Comparison of ENCODE assay signal across 19 cellular contexts in genomic region chr2:105732955-105733607, GRCh38. TPM values are rescaled to one million over a fixed set of nuclear protein-coding genes. Genes with fewer than 3 reads are reported as not detected.
DNase-seq lines count a peak whose midpoint lies in the region; ATAC-seq and TF ChIP-seq lines count a peak whose summit lies in the region.
"Had no signal": no experiment of that assay in that cellular context is flagged by ENCODE, and none has a peak within 500 bp of the region (broad histone marks: within the 10 kb centered on the region; RNA-seq: fewer than 3 reads in every experiment).

No MANE protein-coding gene starts in this region.

- no peak for TF ChIP-seq POLR2A in heart left ventricle (IDR thresholded peaks at IDR 0.05)

- no peaks in the 10 kb centered on the region for H3K27me3 Mint-ChIP-seq in T-helper 17 cell
- H3K27me3 Mint-ChIP-seq: stimulated activated naive CD8-positive, alpha-beta T cell treated with anti-CD3 and anti-CD28 coated beads, Interleukin-15, Interleukin-2, amounts not matched to agents 100 ng/mL and 50 ng/mL, for 24 hours had no signal

- 0 out of 2 replicates have a peak, but pooled peaks have one; percentile 27 for TF ChIP-seq CTCF in OCI-LY7 (conservative IDR thresholded peaks at IDR 0.05; ENCODE audit: low read length)
- no peak for TF ChIP-seq CTCF in heart left ventricle (IDR thresholded peaks at IDR 0.05)

- H3K79me2 ChIP-seq in OCI-LY7 (ENCODE audit: insufficient read depth, low read depth, low read length) = no peaks in the 10 kb centered on the region

- DNase-seq in OCI-LY7 (ENCODE audit: low spot score) (peak; percentile 72), heart left ventricle (peak in 2 of 5 donors; percentile 36 to 41), T-helper 17 cell (no peak), NCI-H146 treated with DMSO at 0.1 percent for 48 hours (lab: John Stamatoyannopoulos, UW; ENCODE audit: unreplicated experiment) (no peak), UCSD-AML1 (lab: John Stamatoyannopoulos, UW; ENCODE audit: unreplicated experiment) (no peak)
- DNase-seq: dermis blood vessel endothelial cell, NCI-H1694, NCI-H226, occipital lobe, right cardiac atrium, SHP77 treated with DMSO at 0.1 percent for 48 hours, upper lobe of left lung, WERI-Rb-1 had no signal

- H3K9me2 ChIP-seq in OCI-LY7 (ENCODE audit: insufficient read depth, low read length) = no peaks in the 10 kb centered on the region

- H3K4me2 ChIP-seq in BLaER1 treated with 17β-estradiol and CSF1 and Interleukin-3, amounts not matched to agents 10 nM and 100 nM = peak overlapping the region; percentile 67 to 91 (median 84)
- peak overlapping the region; percentile 33 for H3K4me2 ChIP-seq in OCI-LY7 (ENCODE audit: low read length)

- WGBS in heart left ventricle, 4 donors = 50 to 67% (median 56%) methylated on average over 6 of the region's 6 CpGs

- peaks cover under 1 to 24% (median 14%) of the 10 kb centered on the region in 11 experiments; a peak in 18 of 22 replicates for H3K9me3 ChIP-seq in BLaER1 treated with 17β-estradiol and CSF1 and Interleukin-3, amounts not matched to agents 10 nM and 100 nM (replicated peaks in 1 of 11)
- H3K9me3 ChIP-seq in OCI-LY7 (ENCODE audit: low read length) = peaks cover 18% of the 10 kb centered on the region; the same call in 1 of the 2 replicates
- H3K9me3 ChIP-seq in heart left ventricle = peaks cover 0 to 12% (median 0%) of the 10 kb centered on the region in 12 donors
- no peaks in the 10 kb centered on the region for H3K9me3 ChIP-seq in T-helper 17 cell (ENCODE audit: control insufficient read depth, low read length, poor library complexity, severe bottlenecking)
- H3K9me3 ChIP-seq: breast epithelium, upper lobe of left lung had no signal

- CTCF ChIA-PET in OCI-LY7 (lab: Charles Lee; ENCODE audit: unreplicated experiment) = interaction anchor here (1.0 kb wide), 1 partner anchor 17 kb away, joined by 4 read pairs; no protein-coding TSS in a partner anchor

- H3K27ac Mint-ChIP-seq in T-helper 17 cell = no peak overlapping the region
- H3K27ac Mint-ChIP-seq: activated T-helper 1 cell treated with anti-CD3 and anti-CD28 coated beads, Interleukin-12 subunit alpha, Interleukin-12 subunit beta, Interleukin-2, Interleukin-4 antibody, amounts not matched to agents 30 ng/mL and 10 ng/mL and 1 ng/mL, durations not matched to agents 14 hours and 24 hours and 36 hours; stimulated activated naive CD8-positive, alpha-beta T cell treated with anti-CD3 and anti-CD28 coated beads, Interleukin-15, Interleukin-2, amounts not matched to agents 100 ng/mL and 50 ng/mL, for 24 hours had no signal

- peak overlapping the region in 4 of 11 experiments; percentile 1 to 72 (median 36); a peak in 4 of 22 replicates for H3K27ac ChIP-seq in BLaER1 treated with 17β-estradiol and CSF1 and Interleukin-3, amounts not matched to agents 10 nM and 100 nM
- no peak overlapping the region for H3K27ac ChIP-seq in OCI-LY7 (ENCODE audit: low read depth, low read length, poor library complexity, severe bottlenecking)
- H3K27ac ChIP-seq in heart left ventricle = no peak overlapping the region
- H3K27ac ChIP-seq: breast epithelium, upper lobe of left lung, WERI-Rb-1 had no signal

- peaks cover 30% of the 10 kb centered on the region for H3K4me1 Mint-ChIP-seq in T-helper 17 cell

- POLR2A ChIA-PET in OCI-LY7 (lab: Charles Lee) = interaction anchor here (1.8 kb wide), 1 partner anchor 10 kb away, joined by 5 read pairs; no protein-coding TSS in a partner anchor

- intact Hi-C loops in OCI-LY7 (cut with micrococcal nuclease; ENCODE audit: unreplicated experiment) = no loop called here
- intact Hi-C loops in heart left ventricle (cut with DNase I) = no loop called here

- H3K4me3 Mint-ChIP-seq in T-helper 17 cell = no peak overlapping the region
- H3K4me3 Mint-ChIP-seq: activated T-helper 1 cell treated with anti-CD3 and anti-CD28 coated beads, Interleukin-12 subunit alpha, Interleukin-12 subunit beta, Interleukin-2, Interleukin-4 antibody, amounts not matched to agents 30 ng/mL and 10 ng/mL and 1 ng/mL, durations not matched to agents 14 hours and 24 hours and 36 hours; stimulated activated naive CD8-positive, alpha-beta T cell treated with anti-CD3 and anti-CD28 coated beads, Interleukin-15, Interleukin-2, amounts not matched to agents 100 ng/mL and 50 ng/mL, for 24 hours had no signal

- H3K36me3 Mint-ChIP-seq in T-helper 17 cell (ENCODE audit: low read depth) = no peaks in the 10 kb centered on the region

- H3K27me3 ChIP-seq in BLaER1 treated with 17β-estradiol and CSF1 and Interleukin-3, amounts not matched to agents 10 nM and 100 nM = no peaks in the 10 kb centered on the region
- H3K27me3 ChIP-seq in heart left ventricle = no peaks in the 10 kb centered on the region
- H3K27me3 ChIP-seq: breast epithelium, upper lobe of left lung had no signal

- H3K9ac ChIP-seq in BLaER1 treated with 17β-estradiol and CSF1 and Interleukin-3, amounts not matched to agents 10 nM and 100 nM = no peak overlapping the region; a peak in 2 of 22 replicates

- no peaks in the 10 kb centered on the region for H4K20me1 ChIP-seq in BLaER1 treated with 17β-estradiol and CSF1 and Interleukin-3, amounts not matched to agents 10 nM and 100 nM
- no peaks in the 10 kb centered on the region for H4K20me1 ChIP-seq in OCI-LY7 (ENCODE audit: insufficient read depth, low read length)

- peaks cover 53 to 70% (median 57%) of the 10 kb centered on the region in 10 experiments for H3K4me1 ChIP-seq in BLaER1 treated with 17β-estradiol and CSF1 and Interleukin-3, amounts not matched to agents 10 nM and 100 nM
- H3K4me1 ChIP-seq in OCI-LY7 (ENCODE audit: insufficient read depth, low read length, poor library complexity, severe bottlenecking) (peaks cover 63% of the 10 kb centered on the region), heart left ventricle (peaks cover 0 to 46% (median 23%) of the 10 kb centered on the region in 12 donors)
- H3K4me1 ChIP-seq: breast epithelium, upper lobe of left lung had no signal

- no TSS peak for BruUV-seq in OCI-LY7 (replicated peaks; lab: Mats Ljungman, UMichigan)

- H2AFZ ChIP-seq in OCI-LY7 (ENCODE audit: low read length) = peak overlapping the region; percentile 72; the same call in 1 of the 2 replicates

- peak; percentile 47 for ATAC-seq in GM21529 (IDR thresholded peaks at IDR 0.05; ENCODE audit: unreplicated experiment)
- ATAC-seq in heart left ventricle = peak; percentile 24 to 64 (median 40)
- no peak for ATAC-seq in T-helper 17 cell
- ATAC-seq: left lobe of liver had no signal

- H3K4me3 ChIP-seq in BLaER1 treated with 17β-estradiol and CSF1 and Interleukin-3, amounts not matched to agents 10 nM and 100 nM = no peak overlapping the region
- peak overlapping the region; percentile 7 for H3K4me3 ChIP-seq in OCI-LY7 (ENCODE audit: low read depth, low read length, poor library complexity, severe bottlenecking)
- no peak overlapping the region for H3K4me3 ChIP-seq in heart left ventricle
- H3K4me3 ChIP-seq: breast epithelium, upper lobe of left lung had no signal

- no peaks in the 10 kb centered on the region for H3K36me3 ChIP-seq in BLaER1 treated with 17β-estradiol and CSF1 and Interleukin-3, amounts not matched to agents 10 nM and 100 nM
- H3K36me3 ChIP-seq in OCI-LY7 (ENCODE audit: insufficient read depth, low read length) = peaks cover 4% of the 10 kb centered on the region; the same call in 1 of the 2 replicates
- H3K36me3 ChIP-seq in heart left ventricle = no peaks in the 10 kb centered on the region
- H3K36me3 ChIP-seq: breast epithelium, upper lobe of left lung, WERI-Rb-1 had no signal

RNA-seq across cellular contexts. Expression of gene NCK2, which starts 11.6 kb away (rescaled TPM):
- 23.4 and 24.7 TPM in 2 replicates for total RNA-seq in OCI-LY7 (2014; rRNA removed; shearing (Covaris generic))
- total RNA-seq in OCI-LY7 (2022) (33.5 and 34.2 TPM in 2 replicates), heart left ventricle (10 to 100 TPM; 28.4 to 54.2 (median 35.0) TPM), T-helper 17 cell (100 to 1,000 TPM; 114 to 151 TPM)
- polyA plus RNA-seq in heart left ventricle = 10 to 100 TPM; 22.6 to 23.9 TPM
